20 cellular contexts compared by ENCODE assay signal in the genomic region with DNA sequence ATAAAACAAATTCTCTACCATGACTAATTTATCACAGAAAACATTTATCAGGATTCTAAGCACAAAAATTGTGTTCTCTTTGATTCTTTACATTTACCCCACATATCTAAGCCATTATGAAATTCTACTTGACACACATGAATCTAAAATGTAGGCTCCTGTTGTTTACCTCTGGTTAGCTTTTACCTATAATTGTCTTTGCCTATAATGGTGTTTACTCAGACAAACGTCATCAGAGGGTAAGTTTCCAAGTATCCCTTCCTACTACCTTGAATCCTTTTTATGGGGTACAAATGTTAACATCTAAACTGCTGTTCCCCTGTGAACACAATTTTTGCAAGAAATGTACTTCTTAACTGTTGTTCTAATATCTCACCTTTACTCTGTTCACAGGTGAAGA.
"Had no signal": no experiment of that assay in that cellular context is flagged by ENCODE, and none has a peak within 500 bp of the region (broad histone marks: within the 10 kb centered on the region; RNA-seq: fewer than 3 reads in every experiment).

No MANE protein-coding gene starts in this region.

- H3K27me3 Mint-ChIP-seq: activated CD4-positive, alpha-beta memory T cell treated with anti-CD3 and anti-CD28 coated beads, Interleukin-2, amount 10 ng/mL, durations not matched to agents 7 days and 5 days; activated naive CD4-positive, alpha-beta T cell treated with anti-CD3 and anti-CD28 coated beads, Interleukin-2, amount 10 ng/mL, durations not matched to agents 7 days and 5 days; progenitor cell of endocrine pancreas; stimulated activated naive B cell treated with anti-CD40 and anti-IgM and Interleukin-4, amounts not matched to agents 10 μg/mL and 1 μg/mL and 100 μg/mL, for 72 hours had no signal

- H3K9me3 Mint-ChIP-seq: natural killer cell; T-helper 1 cell treated with Interleukin-12 subunit alpha and Interleukin-12 subunit beta and Interleukin-4 antibody, amounts not matched to agents 30 μg/mL and 1 μg/mL, for 36 hours had no signal

- H3K4me1 Mint-ChIP-seq: activated naive CD4-positive, alpha-beta T cell treated with anti-CD3 and anti-CD28 coated beads, Interleukin-2, amount 10 ng/mL, durations not matched to agents 7 days and 5 days; stimulated activated naive B cell treated with anti-CD40 and anti-IgM and Interleukin-4, amounts not matched to agents 10 μg/mL and 1 μg/mL and 100 μg/mL, for 72 hours had no signal

- DNase-seq: activated CD4-positive, alpha-beta memory T cell treated with anti-CD3 and anti-CD28 coated beads, Interleukin-2, amount 10 ng/mL, durations not matched to agents 7 days and 5 days; activated CD4-positive, alpha-beta T cell treated with anti-CD3 and anti-CD28 coated beads for 48 hours; activated effector memory CD4-positive, alpha-beta T cell treated with anti-CD3 and anti-CD28 coated beads, Interleukin-2, amount 50 U/mL, for 16 hours; activated naive CD4-positive, alpha-beta T cell treated with anti-CD3 and anti-CD28 coated beads, Interleukin-2, amount 10 ng/mL, durations not matched to agents 7 days and 5 days; amygdala; erythroblast; foreskin melanocyte; kidney glomerular epithelial cell; left ventricle myocardium superior; mammary epithelial cell; natural killer cell; retina; stimulated activated CD4-positive, alpha-beta T cell treated with anti-CD3 and anti-CD28 coated beads, Interleukin-2, amount 100 ng/mL, for 48 hours; stimulated activated CD8-positive, alpha-beta memory T cell treated with anti-CD3 and anti-CD28 coated beads, Interleukin-4, amount 100 ng/mL, for 48 hours; stimulated activated naive B cell treated with anti-CD40 and anti-IgM and Interleukin-4, amounts not matched to agents 10 μg/mL and 1 μg/mL and 100 μg/mL, for 72 hours; T1000; trophoblast cell had no signal

- H3K27ac Mint-ChIP-seq: activated CD4-positive, alpha-beta memory T cell treated with anti-CD3 and anti-CD28 coated beads, Interleukin-2, amount 10 ng/mL, durations not matched to agents 7 days and 5 days; activated naive CD4-positive, alpha-beta T cell treated with anti-CD3 and anti-CD28 coated beads, Interleukin-2, amount 10 ng/mL, durations not matched to agents 7 days and 5 days; mesothelial cell of epicardium; natural killer cell; progenitor cell of endocrine pancreas; stimulated activated naive B cell treated with anti-CD40 and anti-IgM and Interleukin-4, amounts not matched to agents 10 μg/mL and 1 μg/mL and 100 μg/mL, for 72 hours; T-helper 1 cell treated with Interleukin-12 subunit alpha and Interleukin-12 subunit beta and Interleukin-4 antibody, amounts not matched to agents 30 μg/mL and 1 μg/mL, for 36 hours had no signal

- ATAC-seq: left ventricle myocardium superior; natural killer cell; stimulated activated naive B cell treated with anti-CD40 and anti-IgM and Interleukin-4, amounts not matched to agents 10 μg/mL and 1 μg/mL and 100 μg/mL, for 72 hours had no signal

- H3K4me3 Mint-ChIP-seq: activated CD4-positive, alpha-beta memory T cell treated with anti-CD3 and anti-CD28 coated beads, Interleukin-2, amount 10 ng/mL, durations not matched to agents 7 days and 5 days; activated naive CD4-positive, alpha-beta T cell treated with anti-CD3 and anti-CD28 coated beads, Interleukin-2, amount 10 ng/mL, durations not matched to agents 7 days and 5 days; mesothelial cell of epicardium; natural killer cell; stimulated activated naive B cell treated with anti-CD40 and anti-IgM and Interleukin-4, amounts not matched to agents 10 μg/mL and 1 μg/mL and 100 μg/mL, for 72 hours; T-helper 1 cell treated with Interleukin-12 subunit alpha and Interleukin-12 subunit beta and Interleukin-4 antibody, amounts not matched to agents 30 μg/mL and 1 μg/mL, for 36 hours had no signal
